8 cellular contexts compared by ENCODE assay signal in the genomic region with DNA sequence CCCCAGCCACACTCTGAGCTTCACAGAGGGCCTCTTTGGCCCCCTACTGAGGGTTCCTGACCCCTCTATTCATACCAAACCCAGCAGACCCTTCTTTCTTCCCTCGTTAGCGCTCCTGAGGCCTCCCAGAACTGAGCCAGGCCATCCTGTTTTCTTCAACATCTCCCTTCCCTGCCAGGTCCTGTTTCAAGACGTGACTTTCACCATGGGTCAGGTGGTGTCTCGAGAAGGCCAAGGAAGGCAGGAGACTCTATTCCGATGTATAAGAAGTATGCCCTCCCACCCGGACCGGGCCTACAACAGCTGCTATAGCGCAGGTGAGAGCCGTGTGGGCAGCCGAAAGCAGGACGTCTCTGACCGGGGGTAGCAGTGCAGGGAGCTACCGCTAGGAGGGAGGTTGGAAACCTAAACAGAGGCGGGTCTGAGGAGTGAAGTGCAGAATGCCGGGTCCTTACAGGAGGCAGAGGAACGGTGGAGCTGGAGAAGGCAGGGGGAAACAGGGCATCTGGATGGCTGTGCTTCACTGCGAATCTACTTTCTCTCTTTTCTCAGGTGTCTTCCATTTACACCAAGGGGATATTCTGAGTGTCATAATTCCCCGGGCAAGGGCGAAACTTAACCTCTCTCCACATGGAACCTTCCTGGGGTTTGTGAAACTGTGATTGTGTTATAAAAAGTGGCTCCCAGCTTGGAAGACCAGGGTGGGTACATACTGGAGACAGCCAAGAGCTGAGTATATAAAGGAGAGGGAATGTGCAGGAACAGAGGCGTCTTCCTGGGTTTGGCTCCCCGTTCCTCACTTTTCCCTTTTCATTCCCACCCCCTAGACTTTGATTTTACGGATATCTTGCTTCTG. TPM values are rescaled to one million over a fixed set of nuclear protein-coding genes. Genes with fewer than 3 reads are reported as not detected.
A peak's percentile ranks its signal among the peaks of the same experiment; 100 is the strongest.
DNase-seq lines count a peak whose midpoint lies in the region; ATAC-seq, FAIRE-seq and TF ChIP-seq lines count a peak whose summit lies in the region.

No MANE protein-coding gene starts in this region.

- FAIRE-seq in small intestine (lab: Jason Lieb, UNC) = no peak

- intact Hi-C loops in Right ventricle myocardium inferior (cut with DNase I) (loop anchor here (1.0 to 10.0 kb wide), 4 partner anchors 46 to 306 kb away; partner anchors contain the start of genes CTDNEP1 and ELP5), cardiac septum (cut with DNase I) (loop anchor here (1.0 to 5.0 kb wide), 4 partner anchors 46 to 203 kb away; partner anchors contain the start of genes FGF11, TMEM256 and TMEM95)

- H3K9ac ChIP-seq in iPS-20b (ENCODE audit: low read depth, low read length) = peak overlapping the region; percentile 91

- H3K9me3 ChIP-seq in iPS-20b (ENCODE audit: insufficient read depth, low read depth, low read length) = no peaks in the 10 kb centered on the region
- H3K9me3 ChIP-seq in small intestine (ENCODE audit: control insufficient read depth, low read depth) = no peaks in the 10 kb centered on the region

- H3K4me3 ChIP-seq in astrocyte of the spinal cord (ENCODE audit: low read depth, low read length) (peak overlapping the region; percentile 85), iPS-20b (ENCODE audit: low read length) (peak overlapping the region; percentile 94), small intestine (ENCODE audit: low read depth in 1 of 2, low read length in 2 of 2) (no peak overlapping the region)

- TF ChIP-seq CTCF in astrocyte of the spinal cord (IDR thresholded peaks at IDR 0.05; ENCODE audit: low read depth, low read length) = peak; percentile 86

- ATAC-seq in Right ventricle myocardium inferior (peak; percentile 27), GM19463 (IDR thresholded peaks at IDR 0.05; ENCODE audit: unreplicated experiment) (no peak), GM21390 (IDR thresholded peaks at IDR 0.05; ENCODE audit: unreplicated experiment) (no peak)

- DNase-seq in Right ventricle myocardium inferior (ENCODE audit: missing footprints) = no peak
- no peak for DNase-seq in cardiac septum (ENCODE audit: low spot score)
- peak; percentile 77 for DNase-seq in SHP77 treated with DMSO at 0.1 percent for 48 hours (lab: John Stamatoyannopoulos, UW)
- DNase-seq in astrocyte of the spinal cord (ENCODE audit: low read depth, low spot score) = peak; percentile 59
- DNase-seq in small intestine = peak; percentile 80

- H3K27ac ChIP-seq in iPS-20b (ENCODE audit: low read length) = peak overlapping the region; percentile 22
- peak overlapping the region; percentile 79 to 95 for H3K27ac ChIP-seq in small intestine (ENCODE audit: low read depth in 1 of 2, low read length in 1 of 2)

- no peaks in the 10 kb centered on the region for H3K27me3 ChIP-seq in iPS-20b (ENCODE audit: insufficient read depth, low read length)
- H3K27me3 ChIP-seq in small intestine (ENCODE audit: control insufficient read depth in 2 of 2, insufficient read depth in 2 of 2, low read length in 2 of 2) = no peaks in the 10 kb centered on the region

- 13 to 27% (median 23%) methylated on average over 22 of the region's 22 CpGs for WGBS in small intestine, 3 donors

- in situ Hi-C loops in astrocyte of the spinal cord (cut with HindIII; ENCODE audit: low sequenced_read_pairs) = no loop called here

- H3K4me1 ChIP-seq in iPS-20b (ENCODE audit: insufficient read depth, low read length) = peaks cover 35% of the 10 kb centered on the region
- H3K4me1 ChIP-seq in small intestine (ENCODE audit: control insufficient read depth in 2 of 2, insufficient read depth in 1 of 2, low read depth in 1 of 2, low read length in 1 of 2) = peaks cover 5% of the 10 kb centered on the region in 2 donors

- H3K36me3 ChIP-seq in iPS-20b (ENCODE audit: insufficient read depth, low read depth, low read length) (peaks cover 21% of the 10 kb centered on the region), small intestine (ENCODE audit: control insufficient read depth in 2 of 2, insufficient read depth in 2 of 2, low read length in 2 of 2) (peaks cover 4 to 14% of the 10 kb centered on the region in 2 donors)

RNA-seq across cellular contexts. Expression of gene SENP3, which starts 1.3 kb away (rescaled TPM):
- 33.0 TPM for total RNA-seq in Right ventricle myocardium inferior
- 33.8 TPM for total RNA-seq in cardiac septum
- 10 to 100 TPM; 53.1 to 66.7 (median 53.5) TPM for polyA plus RNA-seq in small intestine

RNA-seq across cellular contexts. Expression of gene TNFSF13, which starts 1.9 kb away (rescaled TPM):
- total RNA-seq in Right ventricle myocardium inferior (13.5 TPM), cardiac septum (4.9 TPM)
- 100 to 1,000 TPM in 1 of 3 donors, 10 to 100 TPM in 2; 23.0 to 107 (median 32.7) TPM for polyA plus RNA-seq in small intestine

RNA-seq across cellular contexts. Expression of gene TNFSF12, which starts 11.5 kb away (rescaled TPM):
- total RNA-seq in Right ventricle myocardium inferior (41.7 TPM), cardiac septum (33.9 TPM)
- 10 to 100 TPM in 2 of 3 donors, 1 to 10 TPM in 1; 8.1 to 23.9 (median 20.3) TPM for polyA plus RNA-seq in small intestine

RNA-seq across cellular contexts. Expression of gene CD68, which starts 19.0 kb away (rescaled TPM):
- total RNA-seq in Right ventricle myocardium inferior (40.4 TPM), cardiac septum (11.4 TPM)
- polyA plus RNA-seq in small intestine = 100 to 1,000 TPM in 2 of 3 donors, 10 to 100 TPM in 1; 60.2 to 201 (median 142) TPM

RNA-seq across cellular contexts. Expression of gene MPDU1, which starts 23.3 kb away (rescaled TPM):
- 32.0 TPM for total RNA-seq in Right ventricle myocardium inferior
- 22.4 TPM for total RNA-seq in cardiac septum
- 100 to 1,000 TPM in 1 of 3 donors, 10 to 100 TPM in 2; 69.7 to 126 (median 74.9) TPM for polyA plus RNA-seq in small intestine

Comparison
In these comparisons a context has a peak if more than half of its experiments do, and no peak if none do; other contexts are left out.
1. DNase-seq: peak in SHP77 treated with DMSO at 0.1 percent for 48 hours (single experiment), astrocyte of the spinal cord (single experiment) and small intestine (single experiment); none in Right ventricle myocardium inferior (single experiment) and cardiac septum (single experiment).
2. H3K4me3 ChIP-seq: peak in astrocyte of the spinal cord (single experiment) and iPS-20b (single experiment); none in small intestine (0 of 2).